ENCODE assay signal across 8 cellular contexts in genomic region chr6:31827286-31828079, GRCh38. TPM values are rescaled to one million over a fixed set of nuclear protein-coding genes. Genes with fewer than 3 reads are reported as not detected.
DNase-seq lines count a peak whose midpoint lies in the region; ATAC-seq and TF ChIP-seq lines count a peak whose summit lies in the region.

HSPA1B (plus strand) TSS chr6:31827738; CDS start chr6:31827951, 213 bp downstream.

- no peaks in the 10 kb centered on the region for H3K9me3 Mint-ChIP-seq in activated B cell treated with CpG ODN at 0.5 μM for 24 hours
- no peaks in the 10 kb centered on the region for H3K9me3 Mint-ChIP-seq in immature natural killer cell

- DNase-seq in NCI-H2227 (lab: John Stamatoyannopoulos, UW; ENCODE audit: unreplicated experiment) (peak; percentile 99), activated B cell treated with CpG ODN at 0.5 μM for 24 hours (peak; percentile 70), caudate nucleus (lab: John Stamatoyannopoulos, UW) (peak; percentile 83 to 100 (median 98)), immature natural killer cell (peak; percentile 82 to 84 (median 83)), smooth muscle cell of the brain vasculature (ENCODE audit: low read depth, low spot score) (peak; percentile 99)

- H3K4me3 Mint-ChIP-seq in activated B cell treated with CpG ODN at 0.5 μM for 24 hours (peak within 1 kb of the TSS; percentile 91), immature natural killer cell (peak within 1 kb of the TSS; percentile 92 to 94 (median 93))

- POLR2A ChIA-PET in activated B cell treated with CpG ODN at 0.5 μM for 24 hours (lab: Charles Lee) = interaction anchor here (0.6 to 2.9 kb wide), 17 partner anchors 9 to 286 kb away, joined by 3 to 20 read pairs (median 5); partner anchors contain the start of genes ABHD16A, DDX39B, GPANK1 and HSPA1A

- peak within 1 kb of the TSS; percentile 82 for H3K4me3 ChIP-seq in ACC112 (ENCODE audit: low read depth, low read length)

- peaks cover 18% of the 10 kb centered on the region for H3K4me1 ChIP-seq in ACC112 (ENCODE audit: control insufficient read depth, insufficient read depth, low read length, unreplicated experiment)

- intact Hi-C loops in activated B cell treated with CpG ODN at 0.5 μM for 24 hours (cut with micrococcal nuclease) = loop anchor here (1.0 to 2.0 kb wide), 2 partner anchors 124 to 175 kb away; partner anchors contain the start of genes ABHD16A and BAG6

- CTCF ChIA-PET in activated B cell treated with CpG ODN at 0.5 μM for 24 hours (lab: Charles Lee) = interaction anchor here (0.7 to 2.0 kb wide), 5 partner anchors 98 to 274 kb away, joined by 3 to 12 read pairs (median 3); partner anchors contain the start of genes DDAH2 and LY6G5C

- H3K27me3 ChIP-seq in ACC112 (ENCODE audit: insufficient read depth, low read length) = no peaks in the 10 kb centered on the region

- H3K27me3 Mint-ChIP-seq in activated B cell treated with CpG ODN at 0.5 μM for 24 hours (no peaks in the 10 kb centered on the region), immature natural killer cell (ENCODE audit: low read depth in 3 of 3) (peaks cover 2 to 5% (median 5%) of the 10 kb centered on the region in 3 donors)

- H3K27ac ChIP-seq in ACC112 (ENCODE audit: low read depth, low read length) = peak within 1 kb of the TSS; percentile 92
- H3K27ac ChIP-seq in caudate nucleus (ENCODE audit: low read depth, low read length) = peak within 1 kb of the TSS; percentile 100

- H3K79me2 ChIP-seq in ACC112 (ENCODE audit: control insufficient read depth, insufficient read depth, low read length, unreplicated experiment) = peaks cover 30% of the 10 kb centered on the region

- H3K4me1 Mint-ChIP-seq in activated B cell treated with CpG ODN at 0.5 μM for 24 hours (peaks cover 40% of the 10 kb centered on the region), immature natural killer cell (peaks cover 43 to 48% of the 10 kb centered on the region in 2 donors)

- peak within 1 kb of the TSS; percentile 99 for H3K27ac Mint-ChIP-seq in activated B cell treated with CpG ODN at 0.5 μM for 24 hours
- peak within 1 kb of the TSS; percentile 91 to 99 (median 96) for H3K27ac Mint-ChIP-seq in immature natural killer cell

- H3K36me3 ChIP-seq in ACC112 (ENCODE audit: insufficient read depth, low read length) = no peaks in the 10 kb centered on the region

- H2AFZ ChIP-seq in ACC112 (ENCODE audit: low read length, unreplicated experiment) = peak within 1 kb of the TSS; percentile 54

- no peak for TF ChIP-seq CTCF in activated B cell treated with CpG ODN at 0.5 μM for 24 hours (IDR thresholded peaks at IDR 0.05)

- H3K36me3 Mint-ChIP-seq in activated B cell treated with CpG ODN at 0.5 μM for 24 hours (ENCODE audit: low read depth) = no peaks in the 10 kb centered on the region
- no peaks in the 10 kb centered on the region for H3K36me3 Mint-ChIP-seq in immature natural killer cell

- peak; percentile 60 for ATAC-seq in GM18873 (IDR thresholded peaks at IDR 0.05; ENCODE audit: low FRiP score, unreplicated experiment)
- peak; percentile 52 for ATAC-seq in HG03139 (IDR thresholded peaks at IDR 0.05; ENCODE audit: unreplicated experiment)
- ATAC-seq in activated B cell treated with CpG ODN at 0.5 μM for 24 hours (ENCODE audit: low read depth) = peak; percentile 76

RNA-seq across cellular contexts. Expression of gene HSPA1B, which starts in this region (rescaled TPM):
- total RNA-seq in activated B cell treated with CpG ODN at 0.5 μM for 24 hours = 23.7 and 30.4 TPM in 2 replicates
- polyA plus RNA-seq in immature natural killer cell = 1 to 10 TPM; 1.5 to 3.2 (median 1.9) TPM

Comparison
In these comparisons a context has a peak if more than half of its experiments do, and no peak if none do; other contexts are left out.
1. Peak in every context shown above with its lines: DNase-seq, ATAC-seq, H3K4me3 ChIP-seq and H3K27ac ChIP-seq.